ENCODE assay signal across 1 cellular context in genomic region chr19:48879025-48879572, GRCh38.
TF ChIP-seq lines count a peak whose summit lies in the region.

No MANE protein-coding gene starts in this region.

TF ChIP-seq in K562, 482 proteins besides CTCF, POLR2A, EP300 and RAD21 (continues in another document):
- no peak for TF ChIP-seq ZSCAN29 (IDR thresholded peaks at IDR 0.05)
- TF ChIP-seq MBD1 (CRISPR knock-in tag; IDR thresholded peaks at IDR 0.05), result no peak
- peak in 1 of 3 experiments; percentile 31; a peak in 2 of 6 replicates for TF ChIP-seq ZBTB11 (CRISPR knock-in tag; IDR thresholded peaks at IDR 0.05)
- peak; percentile 89 for TF ChIP-seq CHD4 (IDR thresholded peaks at IDR 0.05; ENCODE audit: insufficient read depth, insufficient replicate concordance, low read depth, low read length, poor library complexity, severe bottlenecking)
- TF ChIP-seq TEAD2 (tag; IDR thresholded peaks at IDR 0.05), result no peak
- no peak for TF ChIP-seq TGIF2 (CRISPR knock-in tag; IDR thresholded peaks at IDR 0.05)
- TF ChIP-seq SMARCA5 (IDR thresholded peaks at IDR 0.05), result peak; percentile 93
- TF ChIP-seq CCNT2 (IDR thresholded peaks at IDR 0.05; ENCODE audit: borderline replicate concordance, extremely low read depth, insufficient read length, low read depth, low read length), result no peak
- TF ChIP-seq E2F8 (IDR thresholded peaks at IDR 0.05; ENCODE audit: low read depth, partially characterized antibody), result no peak
- TF ChIP-seq SMARCE1 (IDR thresholded peaks at IDR 0.05), result no peak
- no peak for TF ChIP-seq ZC3H4 (CRISPR knock-in tag; IDR thresholded peaks at IDR 0.05; ENCODE audit: borderline replicate concordance)
- no peak for TF ChIP-seq ZNF764 (CRISPR knock-in tag; IDR thresholded peaks at IDR 0.05; ENCODE audit: low read depth)
- TF ChIP-seq ZNF121 (CRISPR knock-in tag; conservative IDR thresholded peaks at IDR 0.05), result peak; percentile 89
- no peak for TF ChIP-seq TAF9B (IDR thresholded peaks at IDR 0.05; ENCODE audit: partially characterized antibody)
- TF ChIP-seq TRIM24 (IDR thresholded peaks at IDR 0.05), result peak in 1 of 2 experiments; percentile 52; a peak in 2 of 4 replicates
- no peak for TF ChIP-seq SMARCC2 (IDR thresholded peaks at IDR 0.05; ENCODE audit: low read depth)
- TF ChIP-seq ZBTB12 (CRISPR knock-in tag; IDR thresholded peaks at IDR 0.05), result no peak
- no peak for TF ChIP-seq RBM17 (IDR thresholded peaks at IDR 0.05; ENCODE audit: borderline replicate concordance, low read depth, low read length)
- no peak for TF ChIP-seq MCM5 (IDR thresholded peaks at IDR 0.05; ENCODE audit: low read depth)
- TF ChIP-seq ZNF239 (CRISPR knock-in tag; IDR thresholded peaks at IDR 0.05), result no peak
- TF ChIP-seq ATF3 (IDR thresholded peaks at IDR 0.05), result no peak
- TF ChIP-seq ATF3 (CRISPR knock-in tag; conservative IDR thresholded peaks at IDR 0.05), result 0 out of 2 replicates have a peak, but pooled peaks have one; percentile 0
- no peak for TF ChIP-seq NR2C2 (CRISPR knock-in tag; IDR thresholded peaks at IDR 0.05)
- TF ChIP-seq NR2C2 (tag; IDR thresholded peaks at IDR 0.05), result no peak
- TF ChIP-seq GABPB2 (CRISPR knock-in tag; conservative IDR thresholded peaks at IDR 0.05), result no peak
- peak; percentile 53; the same call in 1 of the 2 replicates for TF ChIP-seq ZBTB40 (IDR thresholded peaks at IDR 0.05)
- TF ChIP-seq ZBTB40 (CRISPR knock-in tag; IDR thresholded peaks at IDR 0.05), result no peak
- TF ChIP-seq TRIM28 (IDR thresholded peaks at IDR 0.05), result peak; percentile 79; the same call in 1 of the 2 replicates
- no peak for TF ChIP-seq HBP1 (CRISPR knock-in tag; IDR thresholded peaks at IDR 0.05)
- no peak for TF ChIP-seq ATF1 (CRISPR knock-in tag; IDR thresholded peaks at IDR 0.05)
- TF ChIP-seq ATF1 (tag; IDR thresholded peaks at IDR 0.05), result no peak
- no peak for TF ChIP-seq SNAPC5 (CRISPR knock-in tag; IDR thresholded peaks at IDR 0.05)
